8 cellular contexts compared by ENCODE assay signal in genomic region chr14:30994681-30995620, GRCh38. TPM values are rescaled to one million over a fixed set of nuclear protein-coding genes. Genes with fewer than 3 reads are reported as not detected.
DNase-seq lines count a peak whose midpoint lies in the region; ATAC-seq and TF ChIP-seq lines count a peak whose summit lies in the region.

No MANE protein-coding gene starts in this region.

- peaks cover 3 to 11% of the 10 kb centered on the region in 2 donors for H3K36me3 ChIP-seq in ascending aorta

- H3K4me3 ChIP-seq in ascending aorta, result no peak overlapping the region

- H3K9me3 ChIP-seq in ascending aorta, result peaks cover 0 to 21% of the 10 kb centered on the region in 2 donors

- H3K4me1 ChIP-seq in ascending aorta, result peaks cover 0 to 16% of the 10 kb centered on the region in 2 donors

- intact Hi-C loops in ascending aorta (cut with DNase I), result loop anchor here (2.0 kb wide), 1 partner anchor 32 kb away; the partner anchor contains the start of gene STRN3

- TF ChIP-seq CTCF in ascending aorta (IDR thresholded peaks at IDR 0.05) (no peak), omental fat pad (IDR thresholded peaks at IDR 0.05) (no peak)

- H3K27ac ChIP-seq in ascending aorta, result peak overlapping the region; percentile 7 to 30

- H3K27me3 ChIP-seq in ascending aorta, result no peaks in the 10 kb centered on the region

- ATAC-seq in GM18873 (IDR thresholded peaks at IDR 0.05; ENCODE audit: low FRiP score, unreplicated experiment) (peak; percentile 69), HG02970 (IDR thresholded peaks at IDR 0.05; ENCODE audit: low FRiP score, unreplicated experiment) (peak; percentile 46), omental fat pad (ENCODE audit: low FRiP score) (peak; percentile 74), HG03571 (IDR thresholded peaks at IDR 0.05; ENCODE audit: unreplicated experiment) (no peak)

- no peak for DNase-seq in ascending aorta (ENCODE audit: low spot score in 2 of 2)
- no peak for DNase-seq in omental fat pad (ENCODE audit: low spot score)
- DNase-seq in D341Med (ENCODE audit: low spot score), result no peak
- no peak for DNase-seq in cerebellar nuclear complex (lab: John Stamatoyannopoulos, UW)
- DNase-seq in C1 segment of cervical spinal cord (lab: John Stamatoyannopoulos, UW), result no peak

RNA-seq across cellular contexts. Expression of gene AP4S1, which starts 30.5 kb away (rescaled TPM):
- 4.2 TPM for total RNA-seq in ascending aorta
- total RNA-seq in omental fat pad, result 10 to 100 TPM in 1 of 4 donors, 1 to 10 TPM in 3; 5.0 to 13.0 (median 8.6) TPM

RNA-seq across cellular contexts. Expression of gene STRN3, which starts 31.2 kb away (rescaled TPM):
- total RNA-seq in ascending aorta (38.5 TPM), omental fat pad (10 to 100 TPM; 35.6 to 56.7 (median 43.8) TPM)
